ENCODE assay signal across 9 cellular contexts in the genomic region with DNA sequence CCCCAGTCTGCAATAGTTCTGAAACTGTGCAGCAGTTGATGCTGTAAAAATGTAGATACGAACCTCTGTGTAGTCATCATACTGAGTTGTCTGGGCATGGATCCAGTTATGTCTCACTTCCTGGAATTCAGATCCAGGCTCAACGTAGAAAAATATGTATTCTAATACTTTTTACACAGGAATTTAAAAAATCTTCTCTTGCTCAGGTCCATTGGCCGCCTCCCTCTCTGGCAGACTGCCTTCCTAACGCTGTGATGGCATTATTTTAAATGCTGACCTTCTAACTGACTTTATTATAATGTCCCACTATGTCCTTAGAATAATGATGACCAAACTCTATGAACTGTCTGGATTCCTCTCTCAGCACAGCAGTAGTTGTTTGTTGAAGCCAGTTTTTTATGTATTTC.
DNase-seq lines count a peak whose midpoint lies in the region; ATAC-seq and TF ChIP-seq lines count a peak whose summit lies in the region.
"Had no signal": no experiment of that assay in that cellular context is flagged by ENCODE, and none has a peak within 500 bp of the region (broad histone marks: within the 10 kb centered on the region; RNA-seq: fewer than 3 reads in every experiment).

No MANE protein-coding gene starts in this region.

- H3K9me3 ChIP-seq in PC-3 (ENCODE audit: low read length): peaks cover 14% of the 10 kb centered on the region

- peaks cover 21% of the 10 kb centered on the region for H3F3A ChIP-seq in PC-3 (ENCODE audit: low read length, unreplicated experiment)

- no peaks in the 10 kb centered on the region for H3K27me3 ChIP-seq in PC-3 (ENCODE audit: low read length)

- H3K4me3 Mint-ChIP-seq in nephron: no peak overlapping the region
- no peak overlapping the region for H3K4me3 Mint-ChIP-seq in activated T-cell treated with anti-CD3 and anti-CD28 coated beads, Interleukin-2, amount 50 U/mL, for 72 hours

- H3K4me2 ChIP-seq in PC-3 (ENCODE audit: low read length): peak overlapping the region; percentile 53
- H3K4me2 ChIP-seq: PC-9 had no signal

- no peaks in the 10 kb centered on the region for H3K27me3 Mint-ChIP-seq in nephron (ENCODE audit: low read depth)
- no peaks in the 10 kb centered on the region for H3K27me3 Mint-ChIP-seq in activated T-cell treated with anti-CD3 and anti-CD28 coated beads, Interleukin-2, amount 50 U/mL, for 72 hours (ENCODE audit: low read depth)

- TF ChIP-seq CTCF in PC-3 (conservative IDR thresholded peaks at IDR 0.05; ENCODE audit: low read depth, low read length) (no peak), nephron (IDR thresholded peaks at IDR 0.05; ENCODE audit: unreplicated experiment in 3 of 3) (no peak)

- DNase-seq in Ammon's horn (ENCODE audit: low spot score) (peak; percentile 28), PC-3 (peak; percentile 96), erythroblast (lab: John Stamatoyannopoulos, UW) (peak; percentile 63 to 77), NOMO-1 treated with dmso at 0.1 percent for 144 hours (lab: John Stamatoyannopoulos, UW; ENCODE audit: unreplicated experiment) (no peak)
- DNase-seq in activated CD8-positive, alpha-beta memory T cell treated with anti-CD3 and anti-CD28 coated beads, Interleukin-2, amount 50 U/mL, for 4 hours: no peak
- DNase-seq in activated T-cell treated with anti-CD3 and anti-CD28 coated beads, Interleukin-2, amount 50 U/mL, for 72 hours: no peak
- DNase-seq: PC-9 had no signal

- H3K4me3 ChIP-seq in PC-3 (ENCODE audit: low read length): no peak overlapping the region
- H3K4me3 ChIP-seq: PC-9 had no signal

- H3K27ac Mint-ChIP-seq in nephron: peak overlapping the region; percentile 21 to 67 (median 59)
- H3K27ac Mint-ChIP-seq in activated T-cell treated with anti-CD3 and anti-CD28 coated beads, Interleukin-2, amount 50 U/mL, for 72 hours: no peak overlapping the region

- H3K4me1 ChIP-seq in PC-3 (ENCODE audit: insufficient read depth, low read length): peaks cover 46% of the 10 kb centered on the region

- H3K36me3 ChIP-seq in PC-3 (ENCODE audit: low read depth, low read length): peaks cover 81% of the 10 kb centered on the region

- ATAC-seq in PC-3: peak; percentile 83
- no peak for ATAC-seq in HG03095 (IDR thresholded peaks at IDR 0.05; ENCODE audit: unreplicated experiment)
- ATAC-seq in activated T-cell treated with anti-CD3 and anti-CD28 coated beads, Interleukin-2, amount 50 U/mL, for 72 hours (replicated peaks in 1 of 2): no peak

- POLR2A ChIA-PET in PC-3 (lab: Charles Lee; ENCODE audit: unreplicated experiment): no interaction called here

- no peak overlapping the region for H3K9ac ChIP-seq in PC-3 (ENCODE audit: low read length)

- TF ChIP-seq POLR2A in erythroblast (IDR thresholded peaks at IDR 0.05; ENCODE audit: low read length): no peak

- peak overlapping the region; percentile 68 for H3K27ac ChIP-seq in PC-3 (ENCODE audit: low read length)
- H3K27ac ChIP-seq: PC-9 had no signal

- peaks cover 93% of the 10 kb centered on the region for H3K36me3 Mint-ChIP-seq in nephron (ENCODE audit: low read depth)
- H3K36me3 Mint-ChIP-seq in activated T-cell treated with anti-CD3 and anti-CD28 coated beads, Interleukin-2, amount 50 U/mL, for 72 hours (ENCODE audit: insufficient read depth in 2 of 2): peaks cover 10 to 25% of the 10 kb centered on the region in 2 donors

- BruUV-seq in PC-3 (replicated peaks; lab: Mats Ljungman, UMichigan): no TSS peak

- intact Hi-C loops in PC-3 (cut with micrococcal nuclease): loop anchor here (1.0 to 2.0 kb wide), 3 partner anchors 8 to 26 kb away; no protein-coding TSS in a partner anchor

- no peaks in the 10 kb centered on the region for H4K20me1 ChIP-seq in PC-3 (ENCODE audit: low read length)

- no peaks in the 10 kb centered on the region for H3K9me2 ChIP-seq in PC-3 (replicated peaks; ENCODE audit: low read length)

- CTCF ChIA-PET in PC-3 (lab: Charles Lee): no interaction called here

- peaks cover 35% of the 10 kb centered on the region for H3K79me2 ChIP-seq in PC-3 (ENCODE audit: low read length)

- peaks cover 9% of the 10 kb centered on the region for H3K4me1 Mint-ChIP-seq in nephron
- H3K4me1 Mint-ChIP-seq in activated T-cell treated with anti-CD3 and anti-CD28 coated beads, Interleukin-2, amount 50 U/mL, for 72 hours (ENCODE audit: low read depth): no peaks in the 10 kb centered on the region

- H3K9me3 Mint-ChIP-seq in nephron: peaks cover 31% of the 10 kb centered on the region
- H3K9me3 Mint-ChIP-seq in activated T-cell treated with anti-CD3 and anti-CD28 coated beads, Interleukin-2, amount 50 U/mL, for 72 hours: peaks cover 10 to 13% of the 10 kb centered on the region in 2 donors

- no peak overlapping the region for H2AFZ ChIP-seq in PC-3 (ENCODE audit: low read length)
- H2AFZ ChIP-seq: PC-9 had no signal

Comparison
In these comparisons a context has a peak if more than half of its experiments do, and no peak if none do; other contexts are left out.
1. DNase-seq: peak in Ammon's horn (single experiment), PC-3 (single experiment) and erythroblast (2 of 2); none in activated CD8-positive, alpha-beta memory T cell treated with anti-CD3 and anti-CD28 coated beads, Interleukin-2, amount 50 U/mL, for 4 hours (single experiment), NOMO-1 treated with dmso at 0.1 percent for 144 hours (single experiment) and activated T-cell treated with anti-CD3 and anti-CD28 coated beads, Interleukin-2, amount 50 U/mL, for 72 hours (0 of 2).